ENCODE assay signal across 21 cellular contexts in genomic region chr7:19681596-19681995, GRCh38. TPM values are rescaled to one million over a fixed set of nuclear protein-coding genes. Genes with fewer than 3 reads are reported as not detected.
DNase-seq lines count a peak whose midpoint lies in the region; TF ChIP-seq lines count a peak whose summit lies in the region.
"Had no signal": no experiment of that assay in that cellular context is flagged by ENCODE, and none has a peak within 500 bp of the region (broad histone marks: within the 10 kb centered on the region; RNA-seq: fewer than 3 reads in every experiment).

No MANE protein-coding gene starts in this region.

- no peaks in the 10 kb centered on the region for H3K36me3 ChIP-seq in MG63
- H3K36me3 ChIP-seq: BLaER1 had no signal

- peaks cover 13% of the 10 kb centered on the region for H3K36me3 Mint-ChIP-seq in T-helper 2 cell treated with Interferon-gamma antibody and Interleukin-4, amounts not matched to agents 5 μg/mL and 100 μg/mL, for 36 hours (ENCODE audit: low read depth)
- H3K36me3 Mint-ChIP-seq: CD14-positive monocyte; CD8-positive, alpha-beta memory T cell had no signal

- H3K9me3 Mint-ChIP-seq in T-helper 2 cell treated with Interferon-gamma antibody and Interleukin-4, amounts not matched to agents 5 μg/mL and 100 μg/mL, for 36 hours = peaks cover 23% of the 10 kb centered on the region
- H3K9me3 Mint-ChIP-seq: CD4-positive, alpha-beta T cell had no signal

- 0 out of 2 replicates have a peak, but pooled peaks cover 2% of the 10 kb centered on the region for H3K9me3 ChIP-seq in MG63

- H3K27me3 ChIP-seq in MG63 = no peaks in the 10 kb centered on the region
- H3K27me3 ChIP-seq: BLaER1 had no signal

- H3K27ac Mint-ChIP-seq in T-helper 2 cell treated with Interferon-gamma antibody and Interleukin-4, amounts not matched to agents 5 μg/mL and 100 μg/mL, for 36 hours = no peak overlapping the region
- H3K27ac Mint-ChIP-seq: B cell; CD14-positive monocyte; CD4-positive, alpha-beta T cell; CD8-positive, alpha-beta memory T cell had no signal

- H3K4me3 Mint-ChIP-seq in T-helper 2 cell treated with Interferon-gamma antibody and Interleukin-4, amounts not matched to agents 5 μg/mL and 100 μg/mL, for 36 hours = no peak overlapping the region
- H3K4me3 Mint-ChIP-seq: B cell; CD14-positive monocyte; CD4-positive, alpha-beta T cell; CD8-positive, alpha-beta memory T cell had no signal

- intact Hi-C loops in head of caudate nucleus (cut with DNase I) = no loop called here

- peak; percentile 50 for DNase-seq in MG63
- DNase-seq in fibroblast of gingiva (ENCODE audit: low read depth) = peak; percentile 72
- peak; percentile 42 for DNase-seq in renal cortical epithelial cell (ENCODE audit: low read depth)
- no peak for DNase-seq in T-helper 2 cell treated with Interferon-gamma antibody and Interleukin-4, amounts not matched to agents 5 μg/mL and 100 μg/mL, for 36 hours (ENCODE audit: low spot score)
- DNase-seq in head of caudate nucleus = no peak
- no peak for DNase-seq in NCI-H1436 treated with DMSO at 0.1 percent for 48 hours (lab: John Stamatoyannopoulos, UW)
- DNase-seq: CD4-positive, alpha-beta T cell; CD8-positive, alpha-beta memory T cell; DMS 273 treated with DMSO at 0.1 percent for 48 hours; DMS79; EL; GDM1; GM23248; H7; HCEC 1CT had no signal

- peak overlapping the region; percentile 27; the same call in 1 of the 2 replicates for H3K27ac ChIP-seq in C4-2B
- H3K27ac ChIP-seq: 22Rv1, BLaER1, GM23248 had no signal

- no peak overlapping the region for H3K4me3 ChIP-seq in MG63
- H3K4me3 ChIP-seq: BLaER1, GM12878, GM23248 had no signal

- TF ChIP-seq CTCF in C4-2B (conservative IDR thresholded peaks at IDR 0.05) = no peak

- H3K4me1 Mint-ChIP-seq in T-helper 2 cell treated with Interferon-gamma antibody and Interleukin-4, amounts not matched to agents 5 μg/mL and 100 μg/mL, for 36 hours (ENCODE audit: low read depth) = peaks cover 20% of the 10 kb centered on the region

- peaks cover 4% of the 10 kb centered on the region for H3K27me3 Mint-ChIP-seq in T-helper 2 cell treated with Interferon-gamma antibody and Interleukin-4, amounts not matched to agents 5 μg/mL and 100 μg/mL, for 36 hours (ENCODE audit: low read depth)
- H3K27me3 Mint-ChIP-seq: B cell; CD4-positive, alpha-beta T cell; CD8-positive, alpha-beta memory T cell had no signal

RNA-seq across cellular contexts. Expression of gene POLR1F, which starts 27.2 kb away (rescaled TPM):
- total RNA-seq in MG63 (2014; rRNA removed; shearing (Covaris generic); ENCODE audit: low replicate concordance) = 18.2 and 20.4 TPM in 2 replicates
- 29.9 and 33.9 TPM in 2 replicates for total RNA-seq in renal cortical epithelial cell

Comparison
In these comparisons a context has a peak if more than half of its experiments do, and no peak if none do; other contexts are left out.
1. DNase-seq: peak in MG63 (single experiment), fibroblast of gingiva (single experiment) and renal cortical epithelial cell (single experiment); none in T-helper 2 cell treated with Interferon-gamma antibody and Interleukin-4, amounts not matched to agents 5 μg/mL and 100 μg/mL, for 36 hours (single experiment), head of caudate nucleus (0 of 42) and NCI-H1436 treated with DMSO at 0.1 percent for 48 hours (single experiment).